20 cellular contexts compared by ENCODE assay signal in the genomic region with DNA sequence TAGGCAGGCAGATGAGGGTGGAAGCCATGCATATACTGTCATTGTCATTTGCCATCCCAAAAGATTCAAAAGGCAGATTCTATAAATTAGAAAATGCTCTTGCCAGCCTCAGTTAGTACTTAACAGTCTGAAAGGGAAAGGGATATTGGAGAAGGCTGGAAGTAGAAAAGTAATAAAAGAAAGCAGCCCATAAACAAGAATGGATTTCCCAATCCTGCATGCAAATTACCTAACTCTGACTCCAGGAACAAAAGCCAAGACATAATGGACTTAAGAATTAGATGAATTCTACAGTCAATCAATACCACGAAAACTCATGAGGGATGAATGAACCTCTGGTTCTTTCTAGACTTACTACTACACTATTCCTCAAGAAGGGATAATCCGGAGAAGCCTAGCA. TPM values are rescaled to one million over a fixed set of nuclear protein-coding genes. Genes with fewer than 3 reads are reported as not detected.
A peak's percentile ranks its signal among the peaks of the same experiment; 100 is the strongest.
DNase-seq lines count a peak whose midpoint lies in the region; TF ChIP-seq lines count a peak whose summit lies in the region.
"Had no signal": no experiment of that assay in that cellular context is flagged by ENCODE, and none has a peak within 500 bp of the region (broad histone marks: within the 10 kb centered on the region; RNA-seq: fewer than 3 reads in every experiment).

No MANE protein-coding gene starts in this region.

- no peaks in the 10 kb centered on the region for H3K9me3 ChIP-seq in breast epithelium
- H3K9me3 ChIP-seq in transverse colon: no peaks in the 10 kb centered on the region
- H3K9me3 ChIP-seq in effector memory CD4-positive, alpha-beta T cell (ENCODE audit: control insufficient read depth, low read length): no peaks in the 10 kb centered on the region

- H3K36me3 ChIP-seq in breast epithelium (no peaks in the 10 kb centered on the region), transverse colon (no peaks in the 10 kb centered on the region)
- H3K36me3 ChIP-seq in effector memory CD4-positive, alpha-beta T cell (ENCODE audit: control insufficient read depth, insufficient read depth, low read length): no peaks in the 10 kb centered on the region

- H3K4me1 ChIP-seq in breast epithelium (no peaks in the 10 kb centered on the region), transverse colon (peaks cover 0 to 53% (median 34%) of the 10 kb centered on the region in 4 donors)
- peaks cover 2% of the 10 kb centered on the region for H3K4me1 ChIP-seq in effector memory CD4-positive, alpha-beta T cell (ENCODE audit: control insufficient read depth, insufficient read depth, low read length, poor library complexity, severe bottlenecking)

- peaks cover 6% of the 10 kb centered on the region for H3K4me1 Mint-ChIP-seq in MCF 10A (ENCODE audit: insufficient read depth, unreplicated experiment)

- TF ChIP-seq CTCF in MCF 10A (IDR thresholded peaks at IDR 0.05; ENCODE audit: unreplicated experiment) (no peak), breast epithelium (IDR thresholded peaks at IDR 0.05) (no peak), foreskin fibroblast (IDR thresholded peaks at IDR 0.05; ENCODE audit: low read depth, low read length) (no peak), transverse colon (IDR thresholded peaks at IDR 0.05) (no peak)

- no peak overlapping the region for H3K27ac Mint-ChIP-seq in MCF 10A (ENCODE audit: low read depth, unreplicated experiment)
- H3K27ac Mint-ChIP-seq: IgD-negative memory B cell; stimulated activated naive CD8-positive, alpha-beta T cell treated with anti-CD3 and anti-CD28 coated beads, Interleukin-15, Interleukin-2, amounts not matched to agents 100 ng/mL and 50 ng/mL, for 24 hours; T-helper 2 cell treated with Interferon-gamma antibody and Interleukin-4, amounts not matched to agents 5 μg/mL and 100 μg/mL, for 36 hours had no signal

- H3K27me3 ChIP-seq in breast epithelium (no peaks in the 10 kb centered on the region), transverse colon (no peaks in the 10 kb centered on the region)
- H3K27me3 ChIP-seq in effector memory CD4-positive, alpha-beta T cell (replicated peaks; ENCODE audit: control insufficient read depth, insufficient read depth, low read length, poor library complexity, severe bottlenecking): no peaks in the 10 kb centered on the region

- intact Hi-C loops in MCF 10A (cut with micrococcal nuclease) (no loop called here), breast epithelium (cut with DNase I; ENCODE audit: low total_unique reads) (no loop called here), transverse colon (cut with DNase I; ENCODE audit: low total_unique reads) (no loop called here)

- TF ChIP-seq EP300 in transverse colon (IDR thresholded peaks at IDR 0.05; ENCODE audit: low read depth): no peak

- in situ Hi-C loops in transverse colon (cut with MboI; ENCODE audit: low pct_ligation_motif_present in 1 of 4, low pct_unique_long_range_greater_than_20kb in 1 of 4, low sequenced_read_pairs in 3 of 4): no loop called here

- POLR2A ChIA-PET in MCF 10A (lab: Yijun Ruan, JAX): no interaction called here

- no TSS peak for BruUV-seq in MCF 10A (replicated peaks; lab: Mats Ljungman, UMichigan)

- H3K36me3 Mint-ChIP-seq in MCF 10A (ENCODE audit: insufficient read depth, unreplicated experiment): no peaks in the 10 kb centered on the region
- H3K36me3 Mint-ChIP-seq: IgD-negative memory B cell had no signal

- H3K4me3 Mint-ChIP-seq in MCF 10A (ENCODE audit: unreplicated experiment): no peak overlapping the region
- H3K4me3 Mint-ChIP-seq: stimulated activated naive CD8-positive, alpha-beta T cell treated with anti-CD3 and anti-CD28 coated beads, Interleukin-15, Interleukin-2, amounts not matched to agents 100 ng/mL and 50 ng/mL, for 24 hours; T-helper 2 cell treated with Interferon-gamma antibody and Interleukin-4, amounts not matched to agents 5 μg/mL and 100 μg/mL, for 36 hours had no signal

- no peaks in the 10 kb centered on the region for H3K27me3 Mint-ChIP-seq in MCF 10A (ENCODE audit: insufficient read depth, unreplicated experiment)

- WGBS in transverse colon (ENCODE audit: low coverage in 1 of 2), 2 donors: 40 to 80% methylated on average over 1 to 2 of the region's 2 CpGs

- DNase-seq in MCF 10A (ENCODE audit: unreplicated experiment) (peak; percentile 36), breast epithelium (ENCODE audit: low spot score in 2 of 2) (no peak), amniotic epithelial cell (ENCODE audit: low read depth) (peak; percentile 53), foreskin fibroblast (peak; percentile 37 to 70), transverse colon (no peak), NCI-H2081 (lab: John Stamatoyannopoulos, UW) (no peak), OCI-M2 (lab: John Stamatoyannopoulos, UW; ENCODE audit: unreplicated experiment) (no peak)
- no peak for DNase-seq in effector memory CD4-positive, alpha-beta T cell
- DNase-seq: ACHN; activated CD4-positive, alpha-beta T cell treated with anti-CD3 and anti-CD28 coated beads for 1 hour; central memory CD4-positive, alpha-beta T cell; DMS79 treated with DMSO at 0.1 percent for 48 hours; effector CD4-positive, alpha-beta T cell; NCI-H1930; nucleus accumbens; OCI-M1; stimulated activated CD4-positive, alpha-beta T cell treated with anti-CD3 and anti-CD28 coated beads, Interleukin-1b, Interleukin-23, amount 100 ng/mL, for 48 hours had no signal

- no peaks in the 10 kb centered on the region for H3K9me3 Mint-ChIP-seq in MCF 10A (ENCODE audit: unreplicated experiment)
- H3K9me3 Mint-ChIP-seq: IgD-negative memory B cell; stimulated activated naive CD8-positive, alpha-beta T cell treated with anti-CD3 and anti-CD28 coated beads, Interleukin-15, Interleukin-2, amounts not matched to agents 100 ng/mL and 50 ng/mL, for 24 hours; T-helper 2 cell treated with Interferon-gamma antibody and Interleukin-4, amounts not matched to agents 5 μg/mL and 100 μg/mL, for 36 hours had no signal

- H3K4me3 ChIP-seq in breast epithelium: no peak overlapping the region
- H3K4me3 ChIP-seq in foreskin fibroblast (ENCODE audit: low read depth in 1 of 2, low read length in 2 of 2): no peak overlapping the region
- H3K4me3 ChIP-seq in transverse colon: no peak overlapping the region
- H3K4me3 ChIP-seq in effector memory CD4-positive, alpha-beta T cell (ENCODE audit: insufficient read depth, low read depth, low read length, poor library complexity, severe bottlenecking): no peak overlapping the region

- CTCF ChIA-PET in MCF 10A (lab: Yijun Ruan, JAX): interaction anchor here (0.6 kb wide), 2 partner anchors 216 to 693 kb away, joined by 3 to 4 read pairs; no protein-coding TSS in a partner anchor

- no peak overlapping the region for H3K27ac ChIP-seq in breast epithelium
- H3K27ac ChIP-seq in transverse colon: peak overlapping the region; percentile 31 to 51 (median 40)
- H3K27ac ChIP-seq in effector memory CD4-positive, alpha-beta T cell (ENCODE audit: insufficient read depth, low read length, poor library complexity, severe bottlenecking): no peak overlapping the region

- TF ChIP-seq POLR2A in breast epithelium (IDR thresholded peaks at IDR 0.05): no peak
- no peak for TF ChIP-seq POLR2A in transverse colon (IDR thresholded peaks at IDR 0.05)

RNA-seq across cellular contexts. Expression of a gene that starts 5.9 kb away (rescaled TPM):
- total RNA-seq in MCF 10A (2022) (24.0 and 25.5 TPM in 2 replicates), breast epithelium (10 to 100 TPM; 23.2 to 59.6 (median 42.6) TPM), transverse colon (100 to 1,000 TPM; 104 to 222 (median 128) TPM)

Comparison
In these comparisons a context has a peak if more than half of its experiments do, and no peak if none do; other contexts are left out.
1. DNase-seq: peak in MCF 10A (single experiment), amniotic epithelial cell (single experiment) and foreskin fibroblast (2 of 2); none in breast epithelium (0 of 2), transverse colon (single experiment), NCI-H2081 (0 of 2), OCI-M2 (single experiment) and effector memory CD4-positive, alpha-beta T cell (0 of 3).
2. H3K27ac ChIP-seq: peak in transverse colon (4 of 4); none in breast epithelium (0 of 2) and effector memory CD4-positive, alpha-beta T cell (single experiment).